In the genomic region with DNA sequence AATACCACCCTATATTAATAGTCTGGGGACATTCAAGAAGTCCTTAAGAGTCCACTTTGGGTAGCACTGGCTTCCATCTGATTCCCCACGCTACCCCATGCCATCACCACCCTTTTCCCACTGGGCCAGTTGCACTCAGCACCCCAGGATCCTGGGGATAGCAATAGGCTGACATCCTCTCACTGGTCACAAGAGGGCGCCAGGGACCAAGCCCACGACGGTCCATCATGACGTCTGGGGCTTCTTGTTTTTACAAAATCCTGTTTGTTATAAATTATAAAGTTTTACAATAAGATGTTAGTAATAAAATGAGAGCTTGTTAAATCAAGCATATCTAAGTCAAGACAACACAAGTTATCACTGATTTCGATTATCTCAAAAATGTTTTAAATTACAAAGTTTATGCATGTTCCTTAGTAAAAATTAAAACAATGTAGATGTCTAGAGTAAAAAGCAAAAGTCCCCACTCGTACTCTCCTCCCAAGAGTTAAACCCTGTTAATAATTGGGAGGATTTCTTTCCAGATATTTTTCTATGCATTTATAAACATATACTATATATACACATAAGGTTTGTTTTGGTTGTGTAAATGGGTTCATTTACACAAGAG, we compare ENCODE assay signal across 8 cellular contexts. TPM values are rescaled to one million over a fixed set of nuclear protein-coding genes. Genes with fewer than 3 reads are reported as not detected.
A peak's percentile ranks its signal among the peaks of the same experiment; 100 is the strongest.
DNase-seq lines count a peak whose midpoint lies in the region; ATAC-seq and TF ChIP-seq lines count a peak whose summit lies in the region.

No MANE protein-coding gene starts in this region.

- no peak overlapping the region for H3K4me3 Mint-ChIP-seq in activated naive CD8-positive, alpha-beta T cell treated with anti-CD3 and anti-CD28 coated beads, Interleukin-2, amount 10 ng/mL, durations not matched to agents 7 days and 5 days

- no peak overlapping the region for H3K27ac ChIP-seq in smooth muscle cell (ENCODE audit: low read depth)

- peak overlapping the region; percentile 31 for H3K4me3 ChIP-seq in smooth muscle cell

- H3K4me2 ChIP-seq in smooth muscle cell = peak overlapping the region; percentile 71

- intact Hi-C loops in left ventricle myocardium superior (cut with micrococcal nuclease) = no loop called here

- POLR2A ChIA-PET in activated naive CD8-positive, alpha-beta T cell treated with anti-CD3 and anti-CD28 coated beads, Interleukin-2, amount 10 ng/mL, durations not matched to agents 7 days and 5 days (lab: Charles Lee) = no interaction called here

- DNase-seq in DMS79 (lab: John Stamatoyannopoulos, UW) = peak; percentile 12
- DNase-seq in M059J (ENCODE audit: low read depth) = peak; percentile 71
- peak; percentile 50 for DNase-seq in SKM-1 (lab: John Stamatoyannopoulos, UW; ENCODE audit: unreplicated experiment)
- peak; percentile 64 for DNase-seq in activated naive CD8-positive, alpha-beta T cell treated with anti-CD3 and anti-CD28 coated beads, Interleukin-2, amount 10 ng/mL, durations not matched to agents 7 days and 5 days
- DNase-seq in left ventricle myocardium superior = peak; percentile 68
- DNase-seq in smooth muscle cell (lab: John Stamatoyannopoulos, UW; ENCODE audit: unreplicated experiment) = peak; percentile 1
- no peak for DNase-seq in NCI-H128 (lab: John Stamatoyannopoulos, UW; ENCODE audit: unreplicated experiment)

- H3K9ac ChIP-seq in smooth muscle cell (ENCODE audit: low read depth) = no peak overlapping the region

- peak overlapping the region; percentile 47 for H2AFZ ChIP-seq in smooth muscle cell (ENCODE audit: low read depth)

- H3K9me3 ChIP-seq in smooth muscle cell (replicated peaks; ENCODE audit: low read depth) = no peaks in the 10 kb centered on the region

- H3K36me3 Mint-ChIP-seq in activated naive CD8-positive, alpha-beta T cell treated with anti-CD3 and anti-CD28 coated beads, Interleukin-2, amount 10 ng/mL, durations not matched to agents 7 days and 5 days = no peaks in the 10 kb centered on the region

- ATAC-seq in GM21723 (IDR thresholded peaks at IDR 0.05; ENCODE audit: unreplicated experiment) (peak; percentile 91), left ventricle myocardium superior (peak; percentile 80)
- ATAC-seq in activated naive CD8-positive, alpha-beta T cell treated with anti-CD3 and anti-CD28 coated beads, Interleukin-2, amount 10 ng/mL, durations not matched to agents 7 days and 5 days (ENCODE audit: low read depth) = peak; percentile 85

- no peaks in the 10 kb centered on the region for H3K27me3 ChIP-seq in smooth muscle cell (ENCODE audit: low read depth)

- no peaks in the 10 kb centered on the region for H3K4me1 Mint-ChIP-seq in activated naive CD8-positive, alpha-beta T cell treated with anti-CD3 and anti-CD28 coated beads, Interleukin-2, amount 10 ng/mL, durations not matched to agents 7 days and 5 days

- no peaks in the 10 kb centered on the region for H4K20me1 ChIP-seq in smooth muscle cell (ENCODE audit: low read depth)

- H3K79me2 ChIP-seq in smooth muscle cell (ENCODE audit: low read depth) = no peaks in the 10 kb centered on the region

- no peaks in the 10 kb centered on the region for H3K9me3 Mint-ChIP-seq in activated naive CD8-positive, alpha-beta T cell treated with anti-CD3 and anti-CD28 coated beads, Interleukin-2, amount 10 ng/mL, durations not matched to agents 7 days and 5 days

- 7% methylated on average over 7 of the region's 7 CpGs for WGBS in smooth muscle cell (ENCODE audit: low lambda C conversion rate)

- H3F3A ChIP-seq in smooth muscle cell (ENCODE audit: low read depth) = no peaks in the 10 kb centered on the region

- no peaks in the 10 kb centered on the region for H3K4me1 ChIP-seq in smooth muscle cell (ENCODE audit: low read depth)

- no peaks in the 10 kb centered on the region for H3K36me3 ChIP-seq in smooth muscle cell (ENCODE audit: low read depth)

- peak; percentile 75 for TF ChIP-seq CTCF in smooth muscle cell (IDR thresholded peaks at IDR 0.05; ENCODE audit: borderline replicate concordance, insufficient read depth, poor library complexity, severe bottlenecking)

- no peak overlapping the region for H3K27ac Mint-ChIP-seq in activated naive CD8-positive, alpha-beta T cell treated with anti-CD3 and anti-CD28 coated beads, Interleukin-2, amount 10 ng/mL, durations not matched to agents 7 days and 5 days

- H3K27me3 Mint-ChIP-seq in activated naive CD8-positive, alpha-beta T cell treated with anti-CD3 and anti-CD28 coated beads, Interleukin-2, amount 10 ng/mL, durations not matched to agents 7 days and 5 days = peaks cover 15% of the 10 kb centered on the region

RNA-seq across cellular contexts. Expression of gene GPNMB, which starts 15.4 kb away (rescaled TPM):
- 11.0 and 11.3 TPM in 2 replicates for total RNA-seq in M059J (2014; rRNA removed; shearing (Covaris generic))
- 10 to 100 TPM; 19.5 to 25.3 TPM for total RNA-seq in activated naive CD8-positive, alpha-beta T cell treated with anti-CD3 and anti-CD28 coated beads, Interleukin-2, amount 10 ng/mL, durations not matched to agents 7 days and 5 days
- total RNA-seq in left ventricle myocardium superior = 339 TPM
- total RNA-seq in smooth muscle cell = 23.2 and 26.1 TPM in 2 replicates
- polyA plus RNA-seq in smooth muscle cell = 13.4 and 13.6 TPM in 2 replicates

RNA-seq across cellular contexts. Expression of gene MALSU1, which starts 37.2 kb away (rescaled TPM):
- 93.4 and 148 TPM in 2 replicates for total RNA-seq in M059J (2014; rRNA removed; shearing (Covaris generic))
- 10 to 100 TPM; 46.3 to 52.8 TPM for total RNA-seq in activated naive CD8-positive, alpha-beta T cell treated with anti-CD3 and anti-CD28 coated beads, Interleukin-2, amount 10 ng/mL, durations not matched to agents 7 days and 5 days
- total RNA-seq in left ventricle myocardium superior (123 TPM), smooth muscle cell (77.7 and 89.8 TPM in 2 replicates)
- 107 and 110 TPM in 2 replicates for polyA plus RNA-seq in smooth muscle cell

Comparison
In these comparisons a context has a peak if more than half of its experiments do, and no peak if none do; other contexts are left out.
1. RNA of gene GPNMB, which starts 15.4 kb away (total RNA-seq): 339 TPM in left ventricle myocardium superior (single experiment); 23.2 to 26.1 TPM in smooth muscle cell, 19.5 to 25.3 TPM in activated naive CD8-positive, alpha-beta T cell treated with anti-CD3 and anti-CD28 coated beads, Interleukin-2, amount 10 ng/mL, durations not matched to agents 7 days and 5 days and 11.0 to 11.3 TPM in M059J; every median in the first group is over 10 times any median in the second.
2. Peak in every context shown above with its lines, with median percentiles within 50 percentile points of each other: ATAC-seq.